14 cellular contexts compared by ENCODE assay signal in the genomic region with DNA sequence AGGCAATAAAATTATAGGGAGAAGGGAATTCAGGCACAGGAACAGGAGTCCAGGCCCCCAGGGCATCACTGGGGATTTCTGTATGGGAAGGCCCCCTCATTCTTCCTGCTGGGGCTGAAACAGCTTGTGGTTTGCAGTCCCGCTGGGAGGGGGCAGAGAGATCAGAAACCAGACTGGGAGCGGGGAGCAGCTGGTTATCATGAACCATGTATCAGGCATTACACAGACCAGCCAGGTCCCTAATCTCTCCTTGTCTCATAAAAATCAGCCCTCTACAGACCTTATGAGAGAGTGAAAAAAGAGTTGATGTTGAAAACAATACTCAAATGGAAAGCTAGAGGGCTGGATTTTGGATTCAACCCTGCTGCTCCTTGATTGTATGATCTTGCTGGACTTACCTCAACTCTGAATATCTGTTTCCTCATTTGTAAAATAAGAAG.
A peak's percentile ranks its signal among the peaks of the same experiment; 100 is the strongest.
DNase-seq lines count a peak whose midpoint lies in the region; ATAC-seq and TF ChIP-seq lines count a peak whose summit lies in the region.
"Had no signal": no experiment of that assay in that cellular context is flagged by ENCODE, and none has a peak within 500 bp of the region (broad histone marks: within the 10 kb centered on the region; RNA-seq: fewer than 3 reads in every experiment).

No MANE protein-coding gene starts in this region.

- H3K4me1 Mint-ChIP-seq in osteocyte (ENCODE audit: unreplicated experiment), result peaks cover 24% of the 10 kb centered on the region
- no peaks in the 10 kb centered on the region for H3K4me1 Mint-ChIP-seq in nephron progenitor cell

- in situ Hi-C loops in mammary epithelial cell (cut with MboI; ENCODE audit: low sequenced_read_pairs in 2 of 2), result no loop called here

- H3K9me3 Mint-ChIP-seq in osteocyte (ENCODE audit: unreplicated experiment) (peaks cover 16% of the 10 kb centered on the region), nephron progenitor cell (peaks cover 13% of the 10 kb centered on the region)
- H3K9me3 Mint-ChIP-seq: activated CD8-positive, alpha-beta T cell treated with anti-CD3 and anti-CD28 coated beads for 36 hours had no signal

- TF ChIP-seq CTCF in mammary epithelial cell (conservative IDR thresholded peaks at IDR 0.05 in 1 of 2, IDR thresholded peaks at IDR 0.05 in 1 of 2; ENCODE audit: extremely low read depth in 1 of 2, insufficient read depth in 1 of 2, low read depth in 1 of 2, low read length in 2 of 2) (peak in 1 of 2 donors; percentile 13), osteocyte (IDR thresholded peaks at IDR 0.05) (peak; percentile 25), nephron progenitor cell (IDR thresholded peaks at IDR 0.05) (no peak)

- no peaks in the 10 kb centered on the region for H4K20me1 ChIP-seq in mammary epithelial cell (ENCODE audit: insufficient read depth, low read length)

- H3K36me3 Mint-ChIP-seq in osteocyte (ENCODE audit: unreplicated experiment), result peaks cover 4% of the 10 kb centered on the region
- peaks cover 5% of the 10 kb centered on the region for H3K36me3 Mint-ChIP-seq in nephron progenitor cell (ENCODE audit: low read depth)
- H3K36me3 Mint-ChIP-seq: CD14-positive monocyte had no signal

- H3K27me3 Mint-ChIP-seq in osteocyte (ENCODE audit: unreplicated experiment) (no peaks in the 10 kb centered on the region), nephron progenitor cell (ENCODE audit: low read depth, poor library complexity) (peaks cover 11% of the 10 kb centered on the region)

- H3K79me2 ChIP-seq in mammary epithelial cell (ENCODE audit: insufficient read depth, low read length), result no peaks in the 10 kb centered on the region

- BruUV-seq in mammary epithelial cell (replicated peaks; lab: Mats Ljungman, UMichigan), result no TSS peak

- peak overlapping the region; percentile 26 for H3K4me2 ChIP-seq in mammary epithelial cell (ENCODE audit: insufficient read depth, low read depth, low read length)
- H3K4me2 ChIP-seq: PC-9 had no signal

- peak overlapping the region; percentile 72 for H2AFZ ChIP-seq in mammary epithelial cell (ENCODE audit: low read depth, low read length)
- H2AFZ ChIP-seq: PC-9 had no signal

- ATAC-seq in GM18517 (IDR thresholded peaks at IDR 0.05; ENCODE audit: unreplicated experiment) (no peak), GM21786 (IDR thresholded peaks at IDR 0.05; ENCODE audit: unreplicated experiment) (no peak), right cardiac atrium (no peak)
- ATAC-seq: activated CD8-positive, alpha-beta T cell treated with anti-CD3 and anti-CD28 coated beads for 36 hours had no signal

- H3K27ac ChIP-seq in mammary epithelial cell (ENCODE audit: insufficient read depth, low read depth, low read length) (no peak overlapping the region), right cardiac atrium (ENCODE audit: low read length) (no peak overlapping the region)
- H3K27ac ChIP-seq: PC-9 had no signal

- H3K4me3 Mint-ChIP-seq in osteocyte (ENCODE audit: unreplicated experiment) (no peak overlapping the region), nephron progenitor cell (no peak overlapping the region)
- H3K4me3 Mint-ChIP-seq: activated CD8-positive, alpha-beta T cell treated with anti-CD3 and anti-CD28 coated beads for 36 hours; CD14-positive monocyte; stimulated activated naive CD8-positive, alpha-beta T cell treated with anti-CD3 and anti-CD28 coated beads, Interleukin-15, Interleukin-2, amounts not matched to agents 100 ng/mL and 50 ng/mL, for 24 hours had no signal

- H3K27me3 ChIP-seq in mammary epithelial cell (ENCODE audit: insufficient read depth, low read length), result no peaks in the 10 kb centered on the region
- no peaks in the 10 kb centered on the region for H3K27me3 ChIP-seq in right cardiac atrium (ENCODE audit: control insufficient read depth, insufficient read depth)

- peaks cover 14% of the 10 kb centered on the region for H3K4me1 ChIP-seq in mammary epithelial cell (ENCODE audit: insufficient read depth, low read length)
- H3K4me1 ChIP-seq in right cardiac atrium (ENCODE audit: control insufficient read depth, insufficient read depth, low read length), result no peaks in the 10 kb centered on the region

- no peak overlapping the region for H3K9ac ChIP-seq in mammary epithelial cell (ENCODE audit: insufficient read depth, low read length)

- DNase-seq in Daoy (ENCODE audit: low read depth), result peak; percentile 87
- peak; percentile 18 for DNase-seq in MV-4-11 (lab: John Stamatoyannopoulos, UW)
- DNase-seq in mammary epithelial cell, result no peak
- DNase-seq in osteocyte (ENCODE audit: extremely low spot score, unreplicated experiment), result no peak
- no peak for DNase-seq in nephron progenitor cell
- DNase-seq in right cardiac atrium, result no peak
- DNase-seq: activated CD8-positive, alpha-beta T cell treated with anti-CD3 and anti-CD28 coated beads for 36 hours; midbrain; PC-9; stimulated activated CD4-positive, alpha-beta T cell treated with anti-CD3 and anti-CD28 coated beads, Interleukin-4, amount 100 ng/mL, for 24 hours had no signal

- H3K36me3 ChIP-seq in mammary epithelial cell (ENCODE audit: insufficient read depth, low read length), result no peaks in the 10 kb centered on the region

- dilution Hi-C loops in mammary epithelial cell (cut with HindIII; ENCODE audit: low sequenced_read_pairs), result no loop called here

- H3K4me3 ChIP-seq in mammary epithelial cell (replicated peaks in 1 of 3; ENCODE audit: insufficient read depth in 1 of 3, low read depth in 2 of 3, low read length in 3 of 3), result no peak overlapping the region
- H3K4me3 ChIP-seq in right cardiac atrium (ENCODE audit: low read length), result no peak overlapping the region
- H3K4me3 ChIP-seq: PC-9 had no signal

- 39% methylated on average over 2 of the region's 2 CpGs for WGBS in mammary epithelial cell (ENCODE audit: low coverage, missing lambda C conversion rate)
- 73% methylated on average over 2 of the region's 2 CpGs for WGBS in right cardiac atrium

- peaks cover 2% of the 10 kb centered on the region for H3K9me3 ChIP-seq in mammary epithelial cell (replicated peaks; ENCODE audit: insufficient read depth, low read length)
- H3K9me3 ChIP-seq in right cardiac atrium (ENCODE audit: control insufficient read depth, low read length), result no peaks in the 10 kb centered on the region

- CTCF ChIA-PET in mammary epithelial cell (lab: Charles Lee; ENCODE audit: low non-redundant PET), result no interaction called here

- intact Hi-C loops in mammary epithelial cell (cut with micrococcal nuclease), result no loop called here
- intact Hi-C loops in right cardiac atrium (cut with DNase I), result no loop called here

- H3K27ac Mint-ChIP-seq in osteocyte (ENCODE audit: unreplicated experiment) (no peak overlapping the region), nephron progenitor cell (no peak overlapping the region)
- H3K27ac Mint-ChIP-seq: activated CD8-positive, alpha-beta T cell treated with anti-CD3 and anti-CD28 coated beads for 36 hours; CD14-positive monocyte; stimulated activated naive CD8-positive, alpha-beta T cell treated with anti-CD3 and anti-CD28 coated beads, Interleukin-15, Interleukin-2, amounts not matched to agents 100 ng/mL and 50 ng/mL, for 24 hours had no signal

Comparison
In these comparisons a context has a peak if more than half of its experiments do, and no peak if none do; other contexts are left out.
1. DNase-seq: peak in Daoy (single experiment) and MV-4-11 (single experiment); none in mammary epithelial cell (single experiment), osteocyte (single experiment), nephron progenitor cell (single experiment) and right cardiac atrium (0 of 3).